19 cellular contexts compared by ENCODE assay signal in genomic region chr18:35032113-35032512, GRCh38. TPM values are rescaled to one million over a fixed set of nuclear protein-coding genes. Genes with fewer than 3 reads are reported as not detected.
A peak's percentile ranks its signal among the peaks of the same experiment; 100 is the strongest.
DNase-seq lines count a peak whose midpoint lies in the region; ATAC-seq, FAIRE-seq and TF ChIP-seq lines count a peak whose summit lies in the region.
"Had no signal": no experiment of that assay in that cellular context is flagged by ENCODE, and none has a peak within 500 bp of the region (broad histone marks: within the 10 kb centered on the region; RNA-seq: fewer than 3 reads in every experiment).

No MANE protein-coding gene starts in this region.

- no peak for TF ChIP-seq POLR2A in GM12891 (IDR thresholded peaks at IDR 0.05; ENCODE audit: low read depth, low read length)

- H3K4me3 Mint-ChIP-seq in CD4-positive, CD25-positive, alpha-beta regulatory T cell = peak overlapping the region in 2 of 4 donors; percentile 22 to 24
- H3K4me3 Mint-ChIP-seq in CD4-positive, alpha-beta memory T cell = peak overlapping the region in 1 of 8 donors; percentile 18
- peak overlapping the region in 1 of 3 donors; percentile 28 for H3K4me3 Mint-ChIP-seq in T-cell
- peak overlapping the region in 8 of 10 donors; percentile 13 to 54 (median 42) for H3K4me3 Mint-ChIP-seq in naive thymus-derived CD4-positive, alpha-beta T cell
- H3K4me3 Mint-ChIP-seq: B cell had no signal

- peaks cover 0 to 2% (median 0%) of the 10 kb centered on the region in 7 donors for H3K9me3 Mint-ChIP-seq in CD4-positive, CD25-positive, alpha-beta regulatory T cell
- peaks cover 0 to 2% (median 0%) of the 10 kb centered on the region in 8 donors for H3K9me3 Mint-ChIP-seq in CD4-positive, alpha-beta memory T cell
- no peaks in the 10 kb centered on the region for H3K9me3 Mint-ChIP-seq in T-cell
- H3K9me3 Mint-ChIP-seq in naive thymus-derived CD4-positive, alpha-beta T cell = peaks cover 0 to 4% (median 0%) of the 10 kb centered on the region in 11 donors

- peaks cover 18% of the 10 kb centered on the region for H3K4me1 ChIP-seq in CD4-positive, CD25-positive, alpha-beta regulatory T cell (ENCODE audit: control insufficient read depth, insufficient read depth, low read length, poor library complexity, severe bottlenecking)
- H3K4me1 ChIP-seq in CD4-positive, alpha-beta memory T cell (ENCODE audit: insufficient read depth, low read length) = peaks cover 36% of the 10 kb centered on the region
- H3K4me1 ChIP-seq in naive thymus-derived CD4-positive, alpha-beta T cell (ENCODE audit: control insufficient read depth in 2 of 2, insufficient read depth in 2 of 2, low read length in 2 of 2) = peaks cover 34 to 42% of the 10 kb centered on the region in 2 donors

- no peak overlapping the region for H3K27ac ChIP-seq in CD4-positive, CD25-positive, alpha-beta regulatory T cell (ENCODE audit: insufficient read depth, low read length, poor library complexity, severe bottlenecking)
- no peak overlapping the region for H3K27ac ChIP-seq in CD4-positive, alpha-beta memory T cell (ENCODE audit: low read depth, low read length)
- peak overlapping the region; percentile 54 for H3K27ac ChIP-seq in naive thymus-derived CD4-positive, alpha-beta T cell (ENCODE audit: low read depth, low read length)
- H3K27ac ChIP-seq: RWPE1, SJSA1 had no signal

- H3K4me3 ChIP-seq in CD4-positive, CD25-positive, alpha-beta regulatory T cell (ENCODE audit: low read depth, low read length) = no peak overlapping the region
- H3K4me3 ChIP-seq in CD4-positive, alpha-beta memory T cell (ENCODE audit: low read length in 2 of 2) = no peak overlapping the region
- H3K4me3 ChIP-seq in naive thymus-derived CD4-positive, alpha-beta T cell (ENCODE audit: low read length) = no peak overlapping the region
- H3K4me3 ChIP-seq: SJSA1 had no signal

- in situ Hi-C loops in G401 (cut with HindIII; ENCODE audit: low sequenced_read_pairs) = no loop called here

- no peak for FAIRE-seq in GM12891 (lab: Jason Lieb, UNC)
- FAIRE-seq: HepG2 had no signal

- H3K4me1 Mint-ChIP-seq in CD4-positive, CD25-positive, alpha-beta regulatory T cell = peaks cover 18 to 48% (median 26%) of the 10 kb centered on the region in 4 donors
- peaks cover 29 to 40% (median 36%) of the 10 kb centered on the region in 4 donors for H3K4me1 Mint-ChIP-seq in CD4-positive, alpha-beta memory T cell
- H3K4me1 Mint-ChIP-seq in T-cell = peaks cover 51 to 58% (median 54%) of the 10 kb centered on the region in 3 donors
- H3K4me1 Mint-ChIP-seq in naive thymus-derived CD4-positive, alpha-beta T cell = peaks cover 25 to 65% (median 56%) of the 10 kb centered on the region in 7 donors

- no peaks in the 10 kb centered on the region for H3K36me3 Mint-ChIP-seq in CD4-positive, CD25-positive, alpha-beta regulatory T cell
- H3K36me3 Mint-ChIP-seq in CD4-positive, alpha-beta memory T cell = no peaks in the 10 kb centered on the region
- no peaks in the 10 kb centered on the region for H3K36me3 Mint-ChIP-seq in T-cell
- H3K36me3 Mint-ChIP-seq in naive thymus-derived CD4-positive, alpha-beta T cell = peaks cover 0 to 7% (median 0%) of the 10 kb centered on the region in 5 donors

- no peak for DNase-seq in CD4-positive, CD25-positive, alpha-beta regulatory T cell
- DNase-seq in CD4-positive, alpha-beta memory T cell = no peak
- DNase-seq in T-cell (no peak), D341Med (ENCODE audit: low spot score) (no peak), GM12891 (ENCODE audit: insufficient read length, low spot score) (no peak), G401 (ENCODE audit: low spot score) (no peak)
- no peak for DNase-seq in naive thymus-derived CD4-positive, alpha-beta T cell
- DNase-seq in stimulated activated CD4-positive, alpha-beta T cell treated with anti-CD3 and anti-CD28 coated beads, Interleukin-4, amount 100 ng/mL, for 1 hour = no peak
- DNase-seq: EL, H7, Kasumi-1, MV-4-11, NCI-H1417 treated with DMSO at 0.1 percent for 48 hours, NCI-H2029, NCI-H524 treated with DMSO at 0.1 percent for 48 hours had no signal

- POLR2A ChIA-PET in CD4-positive, alpha-beta memory T cell (lab: Charles Lee; ENCODE audit: partially characterized antibody) = interaction anchor here (9.2 kb wide), 1 partner anchor 9 kb away, joined by 172 read pairs; the partner anchor contains the start of gene MAPRE2
- POLR2A ChIA-PET in T-cell (lab: Charles Lee) = interaction anchor here in 1 of 2 donors (8.9 kb wide), 1 partner anchor 8 kb away, joined by 161 read pairs; the partner anchor contains the start of gene MAPRE2
- POLR2A ChIA-PET in naive thymus-derived CD4-positive, alpha-beta T cell (lab: Charles Lee) = interaction anchor here (0.7 to 9.1 kb wide), 4 partner anchors 8 to 74 kb away, joined by 3 to 169 read pairs (median 6); partner anchors contain the start of gene MAPRE2

- peaks cover 8% of the 10 kb centered on the region for H3K27me3 Mint-ChIP-seq in CD4-positive, CD25-positive, alpha-beta regulatory T cell
- no peaks in the 10 kb centered on the region for H3K27me3 Mint-ChIP-seq in CD4-positive, alpha-beta memory T cell
- no peaks in the 10 kb centered on the region for H3K27me3 Mint-ChIP-seq in T-cell
- H3K27me3 Mint-ChIP-seq in naive thymus-derived CD4-positive, alpha-beta T cell = peaks cover 0 to 5% (median 0%) of the 10 kb centered on the region in 5 donors
- H3K27me3 Mint-ChIP-seq: B cell had no signal

- no peaks in the 10 kb centered on the region for H3K9me3 ChIP-seq in CD4-positive, CD25-positive, alpha-beta regulatory T cell (ENCODE audit: control insufficient read depth in 2 of 2, low read length in 2 of 2)
- no peaks in the 10 kb centered on the region for H3K9me3 ChIP-seq in CD4-positive, alpha-beta memory T cell (ENCODE audit: control insufficient read depth in 1 of 2, low read length in 2 of 2)
- H3K9me3 ChIP-seq in naive thymus-derived CD4-positive, alpha-beta T cell (ENCODE audit: control insufficient read depth in 2 of 3, low read length in 3 of 3) = no peaks in the 10 kb centered on the region
- H3K9me3 ChIP-seq: SJSA1 had no signal

- H3K36me3 ChIP-seq in CD4-positive, CD25-positive, alpha-beta regulatory T cell (ENCODE audit: control insufficient read depth, insufficient read depth, low read length) = no peaks in the 10 kb centered on the region
- no peaks in the 10 kb centered on the region for H3K36me3 ChIP-seq in CD4-positive, alpha-beta memory T cell (ENCODE audit: insufficient read depth, low read length)
- no peaks in the 10 kb centered on the region for H3K36me3 ChIP-seq in naive thymus-derived CD4-positive, alpha-beta T cell (ENCODE audit: control insufficient read depth in 2 of 3, insufficient read depth in 3 of 3, low read length in 3 of 3)
- H3K36me3 ChIP-seq: SJSA1 had no signal

- H3K27me3 ChIP-seq in CD4-positive, CD25-positive, alpha-beta regulatory T cell (ENCODE audit: control insufficient read depth, insufficient read depth, low read length) = no peaks in the 10 kb centered on the region
- H3K27me3 ChIP-seq in CD4-positive, alpha-beta memory T cell (ENCODE audit: insufficient read depth, low read length) = no peaks in the 10 kb centered on the region
- H3K27me3 ChIP-seq in naive thymus-derived CD4-positive, alpha-beta T cell (ENCODE audit: control insufficient read depth in 2 of 2, insufficient read depth in 2 of 2, low read length in 2 of 2) = no peaks in the 10 kb centered on the region
- H3K27me3 ChIP-seq: SJSA1 had no signal

- CTCF ChIA-PET in CD4-positive, alpha-beta memory T cell (lab: Charles Lee; ENCODE audit: partially characterized antibody) = interaction anchor here (1.2 kb wide), 1 partner anchor 9 kb away, joined by 4 read pairs; the partner anchor contains the start of gene MAPRE2
- CTCF ChIA-PET in T-cell (lab: Charles Lee) = interaction anchor here in 1 of 2 donors (0.7 kb wide), 1 partner anchor 113 kb away, joined by 3 read pairs; no protein-coding TSS in a partner anchor
- CTCF ChIA-PET in naive thymus-derived CD4-positive, alpha-beta T cell (lab: Charles Lee) = interaction anchor here (0.6 to 8.0 kb wide), 2 partner anchors 8 to 36 kb away, joined by 3 to 89 read pairs; partner anchors contain the start of gene MAPRE2

- ATAC-seq in CD4-positive, CD25-positive, alpha-beta regulatory T cell (ENCODE audit: low read depth in 2 of 2) = no peak
- no peak for ATAC-seq in T-cell (replicated peaks in 1 of 4)
- no peak for ATAC-seq in naive thymus-derived CD4-positive, alpha-beta T cell
- ATAC-seq: HepG2 had no signal

- H3K27ac Mint-ChIP-seq in CD4-positive, CD25-positive, alpha-beta regulatory T cell = peak overlapping the region in 2 of 3 donors; percentile 46 to 73
- peak overlapping the region; percentile 57 to 99 (median 88) for H3K27ac Mint-ChIP-seq in CD4-positive, alpha-beta memory T cell
- peak overlapping the region; percentile 58 to 98 for H3K27ac Mint-ChIP-seq in T-cell
- H3K27ac Mint-ChIP-seq in naive thymus-derived CD4-positive, alpha-beta T cell = peak overlapping the region in 8 of 9 donors; percentile 41 to 96 (median 90)
- H3K27ac Mint-ChIP-seq: B cell had no signal

- intact Hi-C loops in CD4-positive, alpha-beta memory T cell (cut with micrococcal nuclease) = no loop called here
- intact Hi-C loops in naive thymus-derived CD4-positive, alpha-beta T cell (cut with micrococcal nuclease) = no loop called here

TF ChIP-seq in GM12891, 5 proteins besides CTCF, POLR2A, EP300 and RAD21:
- TF ChIP-seq POU2F2 (IDR thresholded peaks at IDR 0.05; ENCODE audit: low read depth, low read length) (no peak), POLR2AphosphoS5 (IDR thresholded peaks at IDR 0.05; ENCODE audit: low read depth, low read length) (no peak), SPI1 (IDR thresholded peaks at IDR 0.05; ENCODE audit: low read depth, low read length) (no peak), PAX5 (IDR thresholded peaks at IDR 0.05; ENCODE audit: insufficient read depth, low read length, severe bottlenecking) (no peak), TAF1 (IDR thresholded peaks at IDR 0.05; ENCODE audit: low read depth, low read length) (no peak)

RNA-seq across cellular contexts. Expression of gene MAPRE2, which starts 9.1 kb away (rescaled TPM):
- total RNA-seq in CD4-positive, CD25-positive, alpha-beta regulatory T cell = 82.5 TPM
- 10 to 100 TPM; 62.2 to 74.3 (median 66.6) TPM for polyA plus RNA-seq in CD4-positive, CD25-positive, alpha-beta regulatory T cell
- total RNA-seq in CD4-positive, alpha-beta memory T cell = 10 to 100 TPM; 48.8 to 54.1 TPM
- polyA plus RNA-seq in CD4-positive, alpha-beta memory T cell = 100 to 1,000 TPM in 1 of 2 donors, 10 to 100 TPM in 1; 66.5 to 100 TPM
- total RNA-seq in T-cell = 10 to 100 TPM; 45.6 to 96.7 (median 53.9) TPM
- 10 to 100 TPM; 44.7 to 84.4 (median 63.5) TPM for total RNA-seq in naive thymus-derived CD4-positive, alpha-beta T cell
- polyA plus RNA-seq in naive thymus-derived CD4-positive, alpha-beta T cell = 10 to 100 TPM; 82.6 to 84.3 TPM
- 12.3 TPM for polyA plus RNA-seq in GM12891 (2012; ENCODE audit: low read depth, missing spikeins)
- 17.2 and 30.3 TPM in 2 replicates for total RNA-seq in G401 (2014; rRNA removed; shearing (Covaris generic))
